Comparison of ENCODE assay signal across 29 cellular contexts in the genomic region with DNA sequence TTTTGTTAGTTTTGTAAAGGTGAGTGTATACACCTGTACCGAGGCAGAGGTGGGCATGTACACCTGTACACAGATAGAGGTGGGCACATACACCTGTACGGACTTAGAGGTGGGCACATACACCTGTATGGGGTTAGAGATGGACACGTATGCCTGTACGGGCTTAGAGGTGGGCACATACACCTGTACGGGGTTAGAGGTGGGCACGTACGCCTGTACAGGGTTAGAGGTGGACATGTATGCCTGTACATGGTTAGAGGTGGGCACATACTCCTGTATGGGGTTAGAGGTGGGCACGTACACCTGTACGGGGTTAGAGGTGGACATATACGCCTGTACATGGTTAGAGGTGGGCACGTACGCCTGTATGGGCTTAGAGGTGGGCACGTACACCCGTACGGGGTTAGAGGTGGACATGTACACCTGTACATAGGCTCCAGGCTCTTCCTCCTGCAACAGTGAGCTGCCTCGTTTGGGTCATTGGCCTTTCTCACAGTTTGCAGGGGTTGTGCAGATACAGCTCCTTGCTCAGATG.
"Had no signal": no experiment of that assay in that cellular context is flagged by ENCODE, and none has a peak within 500 bp of the region (broad histone marks: within the 10 kb centered on the region; RNA-seq: fewer than 3 reads in every experiment).

No MANE protein-coding gene starts in this region.

- FAIRE-seq: bronchial epithelial cell had no signal

- H3K36me3 Mint-ChIP-seq: activated naive CD4-positive, alpha-beta T cell treated with anti-CD3 and anti-CD28 coated beads, Interleukin-2, amount 10 ng/mL, durations not matched to agents 7 days and 5 days; activated naive CD8-positive, alpha-beta T cell; IgD-negative memory B cell had no signal

- DNase-seq: activated B cell treated with CpG ODN at 0.5 μM for 24 hours; activated CD4-positive, alpha-beta memory T cell treated with anti-CD3 and anti-CD28 coated beads, Interleukin-2, amount 10 ng/mL, durations not matched to agents 7 days and 5 days; activated CD4-positive, alpha-beta T cell treated with anti-CD3 and anti-CD28 coated beads for 4 hours; activated CD4-positive, CD25-positive, alpha-beta regulatory T cell treated with anti-CD3 and anti-CD28 coated beads, Interleukin-2, amount 50 U/mL, for 72 hours; activated effector memory CD4-positive, alpha-beta T cell treated with Interleukin-2 at 50 U/mL for 16 hours; activated naive CD4-positive, alpha-beta T cell treated with anti-CD3 and anti-CD28 coated beads, Interleukin-2, amount 10 ng/mL, durations not matched to agents 7 days and 5 days; activated naive CD8-positive, alpha-beta T cell treated with anti-CD3 and anti-CD28 coated beads, Interleukin-2, amount 50 U/mL, for 24 hours; activated T-cell treated with anti-CD3 and anti-CD28 coated beads, Interleukin-2, amount 50 U/mL, for 48 hours; anterior cingulate cortex; central memory CD4-positive, alpha-beta T cell; Karpas-422; KBM-7; NCI-H1105; NCI-H1417 treated with DMSO at 0.1 percent for 48 hours; NCI-H1930; NCI-H345; NCI-H524 treated with DMSO at 0.1 percent for 48 hours; SIG-M5; SW 1271; T-helper 1 cell; T-helper 2 cell; T-helper 9 cell had no signal

- ATAC-seq: activated naive CD8-positive, alpha-beta T cell treated with anti-CD3 and anti-CD28 coated beads, Interleukin-2, amount 50 U/mL, for 24 hours; Panc1; Right ventricle myocardium inferior had no signal

- H3K27me3 Mint-ChIP-seq: activated CD4-positive, alpha-beta memory T cell treated with anti-CD3 and anti-CD28 coated beads, Interleukin-2, amount 10 ng/mL, durations not matched to agents 7 days and 5 days; activated naive CD8-positive, alpha-beta T cell; brain had no signal

- H3K27ac ChIP-seq: VCaP had no signal

- H3K4me1 Mint-ChIP-seq: activated B cell treated with CpG ODN at 0.5 μM for 24 hours; activated CD4-positive, alpha-beta memory T cell treated with anti-CD3 and anti-CD28 coated beads, Interleukin-2, amount 10 ng/mL, durations not matched to agents 7 days and 5 days; activated naive CD4-positive, alpha-beta T cell treated with anti-CD3 and anti-CD28 coated beads, Interleukin-2, amount 10 ng/mL, durations not matched to agents 7 days and 5 days; activated naive CD8-positive, alpha-beta T cell treated with anti-CD3 and anti-CD28 coated beads, Interleukin-2, amount 50 U/mL, for 24 hours; IgD-negative memory B cell had no signal

- H3K4me3 Mint-ChIP-seq: activated B cell treated with CpG ODN at 0.5 μM for 24 hours; activated CD4-positive, alpha-beta memory T cell treated with anti-CD3 and anti-CD28 coated beads, Interleukin-2, amount 10 ng/mL, durations not matched to agents 7 days and 5 days; activated naive CD4-positive, alpha-beta T cell treated with anti-CD3 and anti-CD28 coated beads, Interleukin-2, amount 10 ng/mL, durations not matched to agents 7 days and 5 days; activated naive CD8-positive, alpha-beta T cell; activated naive CD8-positive, alpha-beta T cell treated with anti-CD3 and anti-CD28 coated beads, Interleukin-2, amount 50 U/mL, for 24 hours; brain; IgD-negative memory B cell had no signal

- H3K27ac Mint-ChIP-seq: activated B cell treated with CpG ODN at 0.5 μM for 24 hours; activated CD4-positive, alpha-beta memory T cell treated with anti-CD3 and anti-CD28 coated beads, Interleukin-2, amount 10 ng/mL, durations not matched to agents 7 days and 5 days; activated naive CD4-positive, alpha-beta T cell treated with anti-CD3 and anti-CD28 coated beads, Interleukin-2, amount 10 ng/mL, durations not matched to agents 7 days and 5 days; activated naive CD8-positive, alpha-beta T cell; activated naive CD8-positive, alpha-beta T cell treated with anti-CD3 and anti-CD28 coated beads, Interleukin-2, amount 50 U/mL, for 24 hours; IgD-negative memory B cell had no signal

- H3K9me3 Mint-ChIP-seq: activated B cell treated with CpG ODN at 0.5 μM for 24 hours; activated CD4-positive, alpha-beta memory T cell treated with anti-CD3 and anti-CD28 coated beads, Interleukin-2, amount 10 ng/mL, durations not matched to agents 7 days and 5 days; activated naive CD4-positive, alpha-beta T cell treated with anti-CD3 and anti-CD28 coated beads, Interleukin-2, amount 10 ng/mL, durations not matched to agents 7 days and 5 days; activated naive CD8-positive, alpha-beta T cell treated with anti-CD3 and anti-CD28 coated beads, Interleukin-2, amount 50 U/mL, for 24 hours; IgD-negative memory B cell had no signal
